Comparison of ENCODE assay signal across 9 cellular contexts in genomic region chr18:59359576-59359952, GRCh38. TPM values are rescaled to one million over a fixed set of nuclear protein-coding genes. Genes with fewer than 3 reads are reported as not detected.
DNase-seq lines count a peak whose midpoint lies in the region; ATAC-seq and TF ChIP-seq lines count a peak whose summit lies in the region.
"Had no signal": no experiment of that assay in that cellular context is flagged by ENCODE, and none has a peak within 500 bp of the region (broad histone marks: within the 10 kb centered on the region; RNA-seq: fewer than 3 reads in every experiment).

No MANE protein-coding gene starts in this region.

- H3K9me3 ChIP-seq in CD8-positive, alpha-beta T cell (ENCODE audit: low read length) = no peaks in the 10 kb centered on the region
- H3K9me3 ChIP-seq in naive thymus-derived CD4-positive, alpha-beta T cell (ENCODE audit: control insufficient read depth in 2 of 3, low read length in 3 of 3) = no peaks in the 10 kb centered on the region

- ATAC-seq in CD8-positive, alpha-beta T cell = peak; percentile 0
- ATAC-seq in GM21576 (IDR thresholded peaks at IDR 0.05; ENCODE audit: unreplicated experiment) = peak; percentile 12
- no peak for ATAC-seq in naive thymus-derived CD4-positive, alpha-beta T cell

- peaks cover 26% of the 10 kb centered on the region for H3K36me3 Mint-ChIP-seq in CD8-positive, alpha-beta T cell
- peaks cover 5% of the 10 kb centered on the region for H3K36me3 Mint-ChIP-seq in IgD-negative memory B cell
- H3K36me3 Mint-ChIP-seq in naive thymus-derived CD4-positive, alpha-beta T cell = peaks cover 0 to 24% (median 3%) of the 10 kb centered on the region in 5 donors

- no peaks in the 10 kb centered on the region for H3K27me3 ChIP-seq in CD8-positive, alpha-beta T cell (ENCODE audit: insufficient read depth, low read length)
- no peaks in the 10 kb centered on the region for H3K27me3 ChIP-seq in naive thymus-derived CD4-positive, alpha-beta T cell (ENCODE audit: control insufficient read depth in 2 of 2, insufficient read depth in 2 of 2, low read length in 2 of 2)

- peaks cover 2% of the 10 kb centered on the region for H3K27me3 Mint-ChIP-seq in CD8-positive, alpha-beta T cell (ENCODE audit: low read depth)
- H3K27me3 Mint-ChIP-seq in IgD-negative memory B cell = no peaks in the 10 kb centered on the region
- H3K27me3 Mint-ChIP-seq in naive thymus-derived CD4-positive, alpha-beta T cell = peaks cover 0 to 13% (median 0%) of the 10 kb centered on the region in 5 donors

- peak overlapping the region; percentile 67 for H3K4me3 ChIP-seq in CD8-positive, alpha-beta T cell (ENCODE audit: low read depth, low read length)
- peak overlapping the region; percentile 95 for H3K4me3 ChIP-seq in coronary artery
- peak overlapping the region; percentile 81 for H3K4me3 ChIP-seq in naive thymus-derived CD4-positive, alpha-beta T cell (ENCODE audit: low read length)

- H3K27ac Mint-ChIP-seq in CD8-positive, alpha-beta T cell = peak overlapping the region; percentile 10
- H3K27ac Mint-ChIP-seq in IgD-negative memory B cell = peak overlapping the region in 2 of 3 donors; percentile 46 to 71
- peak overlapping the region in 7 of 9 donors; percentile 34 to 90 (median 72) for H3K27ac Mint-ChIP-seq in naive thymus-derived CD4-positive, alpha-beta T cell

- H3K9me3 Mint-ChIP-seq in CD8-positive, alpha-beta T cell = no peaks in the 10 kb centered on the region
- no peaks in the 10 kb centered on the region for H3K9me3 Mint-ChIP-seq in IgD-negative memory B cell
- peaks cover 0 to 2% (median 0%) of the 10 kb centered on the region in 11 donors for H3K9me3 Mint-ChIP-seq in naive thymus-derived CD4-positive, alpha-beta T cell

- intact Hi-C loops in CD8-positive, alpha-beta T cell (cut with DNase I, micrococcal nuclease) = loop anchor here (1.0 to 10.0 kb wide), 6 partner anchors 220 to 1739 kb away; partner anchors contain the start of genes MALT1 (in 2 of the 2), NARS1 (in 2 of the 2) and SEC11C (in 2 of the 2)
- intact Hi-C loops in naive thymus-derived CD4-positive, alpha-beta T cell (cut with micrococcal nuclease) = loop anchor here (1.0 to 5.0 kb wide), 10 partner anchors 43 to 1739 kb away; partner anchors contain the start of genes NARS1 (in 2 of the 2), PMAIP1 (in 2 of the 2), SEC11C (in 2 of the 2) and MALT1 (in 1 of the 2)

- H3K4me3 Mint-ChIP-seq in CD8-positive, alpha-beta T cell = peak overlapping the region; percentile 97
- H3K4me3 Mint-ChIP-seq in IgD-negative memory B cell = peak overlapping the region; percentile 88 to 96 (median 92)
- peak overlapping the region; percentile 82 to 99 (median 96) for H3K4me3 Mint-ChIP-seq in naive thymus-derived CD4-positive, alpha-beta T cell

- H3K4me1 Mint-ChIP-seq in CD8-positive, alpha-beta T cell (ENCODE audit: low read depth) = peaks cover 39% of the 10 kb centered on the region
- H3K4me1 Mint-ChIP-seq in IgD-negative memory B cell = peaks cover 24 to 31% (median 28%) of the 10 kb centered on the region in 3 donors
- peaks cover 11 to 44% (median 39%) of the 10 kb centered on the region in 7 donors for H3K4me1 Mint-ChIP-seq in naive thymus-derived CD4-positive, alpha-beta T cell

- H3K4me1 ChIP-seq in CD8-positive, alpha-beta T cell (ENCODE audit: insufficient read depth, low read length) = peaks cover 21% of the 10 kb centered on the region
- peaks cover 3 to 20% of the 10 kb centered on the region in 2 donors for H3K4me1 ChIP-seq in naive thymus-derived CD4-positive, alpha-beta T cell (ENCODE audit: control insufficient read depth in 2 of 2, insufficient read depth in 2 of 2, low read length in 2 of 2)

- DNase-seq in CD8-positive, alpha-beta T cell = no peak
- DNase-seq in coronary artery (ENCODE audit: low spot score) (no peak), NCI-H226 (no peak), OCI-M2 (lab: John Stamatoyannopoulos, UW; ENCODE audit: unreplicated experiment) (no peak)
- DNase-seq in naive thymus-derived CD4-positive, alpha-beta T cell = no peak
- no peak for DNase-seq in activated CD4-positive, CD25-positive, alpha-beta regulatory T cell (lab: John Stamatoyannopoulos, UW)

- CTCF ChIA-PET in CD8-positive, alpha-beta T cell (lab: Charles Lee) = interaction anchor here (0.9 kb wide), 1 partner anchor 43 kb away, joined by 3 read pairs; no protein-coding TSS in a partner anchor
- CTCF ChIA-PET in naive thymus-derived CD4-positive, alpha-beta T cell (lab: Charles Lee) = no interaction called here

- H3K36me3 ChIP-seq in CD8-positive, alpha-beta T cell (ENCODE audit: insufficient read depth, low read length) = no peaks in the 10 kb centered on the region
- peaks cover 0 to 9% (median 0%) of the 10 kb centered on the region in 3 experiments for H3K36me3 ChIP-seq in naive thymus-derived CD4-positive, alpha-beta T cell (ENCODE audit: control insufficient read depth in 2 of 3, insufficient read depth in 3 of 3, low read length in 3 of 3)

- no peak for TF ChIP-seq CTCF in CD8-positive, alpha-beta T cell (IDR thresholded peaks at IDR 0.05)
- no peak for TF ChIP-seq CTCF in coronary artery (IDR thresholded peaks at IDR 0.05)

- H3K27ac ChIP-seq in CD8-positive, alpha-beta T cell (ENCODE audit: low read depth, low read length) = peak overlapping the region; percentile 51
- peak overlapping the region; percentile 89 to 95 for H3K27ac ChIP-seq in coronary artery
- H3K27ac ChIP-seq in naive thymus-derived CD4-positive, alpha-beta T cell (ENCODE audit: low read depth, low read length) = peak overlapping the region; percentile 86

- POLR2A ChIA-PET in CD8-positive, alpha-beta T cell (lab: Charles Lee) = no interaction called here
- POLR2A ChIA-PET in naive thymus-derived CD4-positive, alpha-beta T cell (lab: Charles Lee) = interaction anchor here (0.5 kb wide), 1 partner anchor 1087 kb away, joined by 3 read pairs; no protein-coding TSS in a partner anchor

RNA-seq across cellular contexts. Expression of gene LMAN1, which starts 0.5 kb away (rescaled TPM):
- 10 to 100 TPM; 39.6 to 44.6 TPM for total RNA-seq in CD8-positive, alpha-beta T cell
- 30.8 TPM for polyA plus RNA-seq in IgD-negative memory B cell
- total RNA-seq in naive thymus-derived CD4-positive, alpha-beta T cell = 100 to 1,000 TPM in 1 of 5 experiments, 10 to 100 TPM in 4; 34.6 to 120 (median 46.3) TPM
- 10 to 100 TPM; 21.6 to 26.3 TPM for polyA plus RNA-seq in naive thymus-derived CD4-positive, alpha-beta T cell

RNA-seq across cellular contexts. Expression of gene CPLX4, which starts 41.1 kb away (rescaled TPM):
- total RNA-seq in CD8-positive, alpha-beta T cell = not detected
- polyA plus RNA-seq in IgD-negative memory B cell = not detected
- not detected for total RNA-seq in naive thymus-derived CD4-positive, alpha-beta T cell
- not detected for polyA plus RNA-seq in naive thymus-derived CD4-positive, alpha-beta T cell
- total RNA-seq: NCI-H460 had no signal

Comparison
In these comparisons a context has a peak if more than half of its experiments do, and no peak if none do; other contexts are left out.
1. H3K27ac Mint-ChIP-seq: peak in every context shown above with its lines; median percentile 72 in naive thymus-derived CD4-positive, alpha-beta T cell; 58 in IgD-negative memory B cell; 10 in CD8-positive, alpha-beta T cell.